Comparison of ENCODE assay signal across 1 cellular context in the genomic region with DNA sequence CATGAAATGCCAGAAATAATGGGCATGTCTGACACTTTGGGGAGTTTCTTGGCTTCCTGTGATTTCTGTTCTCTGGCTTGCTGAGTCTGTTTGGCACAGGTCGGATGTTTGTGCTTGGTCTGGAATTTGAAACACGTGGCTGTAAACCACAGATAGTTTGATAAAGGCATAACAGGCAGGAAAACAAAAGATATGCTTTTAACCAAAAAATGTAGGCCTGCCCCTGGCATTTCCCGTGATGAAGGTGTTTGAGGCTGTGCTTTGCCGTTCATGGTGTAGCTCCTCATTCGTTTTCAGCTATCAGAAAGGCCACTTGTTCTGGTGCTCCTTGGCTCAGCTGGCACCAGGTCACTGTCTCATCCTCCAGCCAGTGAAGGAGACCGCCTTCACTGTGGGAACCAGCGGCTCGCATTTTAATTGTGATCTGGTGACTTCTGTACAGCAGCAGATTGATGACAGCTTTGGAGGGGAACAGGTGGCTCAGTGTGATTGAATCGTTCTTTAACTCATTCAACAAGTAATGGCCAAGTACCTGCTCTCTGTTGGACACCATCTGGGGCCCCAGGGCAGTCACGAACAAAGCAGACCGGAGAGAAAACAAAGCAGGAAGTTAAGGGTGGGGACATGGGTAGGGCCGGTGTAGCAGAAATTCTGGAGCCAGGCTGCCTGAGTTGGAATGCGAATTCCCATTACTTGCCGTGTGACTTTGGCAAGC.
A peak's percentile ranks its signal among the peaks of the same experiment; 100 is the strongest.
TF ChIP-seq lines count a peak whose summit lies in the region.

No MANE protein-coding gene starts in this region.

TF ChIP-seq in HepG2, 621 proteins besides CTCF, POLR2A, EP300 and RAD21 (continued from another document and continues in another):
- TF ChIP-seq, protein P1, sequence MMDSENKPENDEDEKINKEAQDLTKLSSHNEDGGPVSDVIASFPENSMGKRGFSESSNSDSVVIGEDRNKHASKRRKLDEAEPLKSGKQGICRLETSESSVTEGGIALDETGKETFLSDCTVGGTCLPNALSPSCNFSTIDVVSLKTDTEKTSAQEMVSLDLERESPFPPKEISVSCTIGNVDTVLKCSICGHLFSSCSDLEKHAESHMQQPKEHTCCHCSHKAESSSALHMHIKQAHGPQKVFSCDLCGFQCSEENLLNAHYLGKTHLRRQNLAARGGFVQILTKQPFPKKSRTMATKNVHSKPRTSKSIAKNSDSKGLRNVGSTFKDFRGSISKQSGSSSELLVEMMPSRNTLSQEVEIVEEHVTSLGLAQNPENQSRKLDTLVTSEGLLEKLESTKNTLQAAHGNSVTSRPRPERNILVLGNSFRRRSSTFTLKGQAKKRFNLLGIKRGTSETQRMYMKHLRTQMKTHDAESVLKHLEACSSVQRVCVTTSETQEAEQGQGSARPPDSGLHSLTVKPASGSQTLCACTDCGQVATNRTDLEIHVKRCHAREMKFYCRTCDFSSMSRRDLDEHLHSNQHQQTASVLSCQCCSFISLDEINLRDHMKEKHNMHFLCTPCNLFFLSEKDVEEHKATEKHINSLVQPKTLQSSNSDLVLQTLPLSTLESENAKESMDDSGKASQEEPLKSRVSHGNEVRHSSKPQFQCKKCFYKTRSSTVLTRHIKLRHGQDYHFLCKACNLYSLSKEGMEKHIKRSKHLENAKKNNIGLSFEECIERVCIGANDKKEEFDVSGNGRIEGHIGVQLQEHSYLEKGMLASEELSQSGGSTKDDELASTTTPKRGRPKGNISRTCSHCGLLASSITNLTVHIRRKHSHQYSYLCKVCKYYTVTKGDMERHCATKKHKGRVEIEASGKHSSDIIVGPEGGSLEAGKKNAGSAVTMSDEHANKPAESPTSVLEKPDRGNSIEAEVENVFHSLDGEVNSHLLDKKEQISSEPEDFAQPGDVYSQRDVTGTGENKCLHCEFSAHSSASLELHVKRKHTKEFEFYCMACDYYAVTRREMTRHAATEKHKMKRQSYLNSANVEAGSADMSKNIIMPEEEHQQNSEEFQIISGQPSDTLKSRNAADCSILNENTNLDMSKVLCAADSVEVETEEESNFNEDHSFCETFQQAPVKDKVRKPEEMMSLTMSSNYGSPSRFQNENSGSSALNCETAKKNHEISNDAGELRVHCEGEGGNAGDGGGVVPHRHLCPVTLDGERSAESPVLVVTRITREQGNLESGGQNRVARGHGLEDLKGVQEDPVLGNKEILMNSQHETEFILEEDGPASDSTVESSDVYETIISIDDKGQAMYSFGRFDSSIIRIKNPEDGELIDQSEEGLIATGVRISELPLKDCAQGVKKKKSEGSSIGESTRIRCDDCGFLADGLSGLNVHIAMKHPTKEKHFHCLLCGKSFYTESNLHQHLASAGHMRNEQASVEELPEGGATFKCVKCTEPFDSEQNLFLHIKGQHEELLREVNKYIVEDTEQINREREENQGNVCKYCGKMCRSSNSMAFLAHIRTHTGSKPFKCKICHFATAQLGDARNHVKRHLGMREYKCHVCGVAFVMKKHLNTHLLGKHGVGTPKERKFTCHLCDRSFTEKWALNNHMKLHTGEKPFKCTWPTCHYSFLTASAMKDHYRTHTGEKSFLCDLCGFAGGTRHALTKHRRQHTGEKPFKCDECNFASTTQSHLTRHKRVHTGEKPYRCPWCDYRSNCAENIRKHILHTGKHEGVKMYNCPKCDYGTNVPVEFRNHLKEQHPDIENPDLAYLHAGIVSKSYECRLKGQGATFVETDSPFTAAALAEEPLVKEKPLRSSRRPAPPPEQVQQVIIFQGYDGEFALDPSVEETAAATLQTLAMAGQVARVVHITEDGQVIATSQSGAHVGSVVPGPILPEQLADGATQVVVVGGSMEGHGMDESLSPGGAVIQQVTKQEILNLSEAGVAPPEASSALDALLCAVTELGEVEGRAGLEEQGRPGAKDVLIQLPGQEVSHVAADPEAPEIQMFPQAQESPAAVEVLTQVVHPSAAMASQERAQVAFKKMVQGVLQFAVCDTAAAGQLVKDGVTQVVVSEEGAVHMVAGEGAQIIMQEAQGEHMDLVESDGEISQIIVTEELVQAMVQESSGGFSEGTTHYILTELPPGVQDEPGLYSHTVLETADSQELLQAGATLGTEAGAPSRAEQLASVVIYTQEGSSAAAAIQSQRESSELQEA (CRISPR knock-in tag; IDR thresholded peaks at IDR 0.05; ENCODE audit: not compliant biosample characterization), result no peak
- TF ChIP-seq, protein P2, sequence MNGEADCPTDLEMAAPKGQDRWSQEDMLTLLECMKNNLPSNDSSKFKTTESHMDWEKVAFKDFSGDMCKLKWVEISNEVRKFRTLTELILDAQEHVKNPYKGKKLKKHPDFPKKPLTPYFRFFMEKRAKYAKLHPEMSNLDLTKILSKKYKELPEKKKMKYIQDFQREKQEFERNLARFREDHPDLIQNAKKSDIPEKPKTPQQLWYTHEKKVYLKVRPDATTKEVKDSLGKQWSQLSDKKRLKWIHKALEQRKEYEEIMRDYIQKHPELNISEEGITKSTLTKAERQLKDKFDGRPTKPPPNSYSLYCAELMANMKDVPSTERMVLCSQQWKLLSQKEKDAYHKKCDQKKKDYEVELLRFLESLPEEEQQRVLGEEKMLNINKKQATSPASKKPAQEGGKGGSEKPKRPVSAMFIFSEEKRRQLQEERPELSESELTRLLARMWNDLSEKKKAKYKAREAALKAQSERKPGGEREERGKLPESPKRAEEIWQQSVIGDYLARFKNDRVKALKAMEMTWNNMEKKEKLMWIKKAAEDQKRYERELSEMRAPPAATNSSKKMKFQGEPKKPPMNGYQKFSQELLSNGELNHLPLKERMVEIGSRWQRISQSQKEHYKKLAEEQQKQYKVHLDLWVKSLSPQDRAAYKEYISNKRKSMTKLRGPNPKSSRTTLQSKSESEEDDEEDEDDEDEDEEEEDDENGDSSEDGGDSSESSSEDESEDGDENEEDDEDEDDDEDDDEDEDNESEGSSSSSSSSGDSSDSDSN (CRISPR knock-in tag; IDR thresholded peaks at IDR 0.05), result peak; percentile 8; the same call in 1 of the 2 replicates
- TF ChIP-seq, protein P3, sequence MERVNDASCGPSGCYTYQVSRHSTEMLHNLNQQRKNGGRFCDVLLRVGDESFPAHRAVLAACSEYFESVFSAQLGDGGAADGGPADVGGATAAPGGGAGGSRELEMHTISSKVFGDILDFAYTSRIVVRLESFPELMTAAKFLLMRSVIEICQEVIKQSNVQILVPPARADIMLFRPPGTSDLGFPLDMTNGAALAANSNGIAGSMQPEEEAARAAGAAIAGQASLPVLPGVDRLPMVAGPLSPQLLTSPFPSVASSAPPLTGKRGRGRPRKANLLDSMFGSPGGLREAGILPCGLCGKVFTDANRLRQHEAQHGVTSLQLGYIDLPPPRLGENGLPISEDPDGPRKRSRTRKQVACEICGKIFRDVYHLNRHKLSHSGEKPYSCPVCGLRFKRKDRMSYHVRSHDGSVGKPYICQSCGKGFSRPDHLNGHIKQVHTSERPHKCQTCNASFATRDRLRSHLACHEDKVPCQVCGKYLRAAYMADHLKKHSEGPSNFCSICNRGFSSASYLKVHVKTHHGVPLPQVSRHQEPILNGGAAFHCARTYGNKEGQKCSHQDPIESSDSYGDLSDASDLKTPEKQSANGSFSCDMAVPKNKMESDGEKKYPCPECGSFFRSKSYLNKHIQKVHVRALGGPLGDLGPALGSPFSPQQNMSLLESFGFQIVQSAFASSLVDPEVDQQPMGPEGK (CRISPR knock-in tag; IDR thresholded peaks at IDR 0.05), result no peak
- TF ChIP-seq, protein P4, sequence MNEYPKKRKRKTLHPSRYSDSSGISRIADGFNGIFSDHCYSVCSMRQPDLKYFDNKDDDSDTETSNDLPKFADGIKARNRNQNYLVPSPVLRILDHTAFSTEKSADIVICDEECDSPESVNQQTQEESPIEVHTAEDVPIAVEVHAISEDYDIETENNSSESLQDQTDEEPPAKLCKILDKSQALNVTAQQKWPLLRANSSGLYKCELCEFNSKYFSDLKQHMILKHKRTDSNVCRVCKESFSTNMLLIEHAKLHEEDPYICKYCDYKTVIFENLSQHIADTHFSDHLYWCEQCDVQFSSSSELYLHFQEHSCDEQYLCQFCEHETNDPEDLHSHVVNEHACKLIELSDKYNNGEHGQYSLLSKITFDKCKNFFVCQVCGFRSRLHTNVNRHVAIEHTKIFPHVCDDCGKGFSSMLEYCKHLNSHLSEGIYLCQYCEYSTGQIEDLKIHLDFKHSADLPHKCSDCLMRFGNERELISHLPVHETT (CRISPR knock-in tag; conservative IDR thresholded peaks at IDR 0.05), result 0 out of 2 replicates have a peak, but pooled peaks have one; percentile 32
- peak; percentile 29; the same call in 1 of the 2 replicates for TF ChIP-seq ZFX (CRISPR knock-in tag; IDR thresholded peaks at IDR 0.05; ENCODE audit: low read depth)
- TF ChIP-seq, protein P5, sequence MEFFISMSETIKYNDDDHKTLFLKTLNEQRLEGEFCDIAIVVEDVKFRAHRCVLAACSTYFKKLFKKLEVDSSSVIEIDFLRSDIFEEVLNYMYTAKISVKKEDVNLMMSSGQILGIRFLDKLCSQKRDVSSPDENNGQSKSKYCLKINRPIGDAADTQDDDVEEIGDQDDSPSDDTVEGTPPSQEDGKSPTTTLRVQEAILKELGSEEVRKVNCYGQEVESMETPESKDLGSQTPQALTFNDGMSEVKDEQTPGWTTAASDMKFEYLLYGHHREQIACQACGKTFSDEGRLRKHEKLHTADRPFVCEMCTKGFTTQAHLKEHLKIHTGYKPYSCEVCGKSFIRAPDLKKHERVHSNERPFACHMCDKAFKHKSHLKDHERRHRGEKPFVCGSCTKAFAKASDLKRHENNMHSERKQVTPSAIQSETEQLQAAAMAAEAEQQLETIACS (CRISPR knock-in tag; IDR thresholded peaks at IDR 0.05), result no peak
- TF ChIP-seq SALL1 (CRISPR knock-in tag; IDR thresholded peaks at IDR 0.05), result peak; percentile 78
- no peak for TF ChIP-seq STAG1 (CRISPR knock-in tag; IDR thresholded peaks at IDR 0.05)
- peak; percentile 92 for TF ChIP-seq TEAD3 (CRISPR knock-in tag; optimal IDR thresholded peaks at IDR 0.05; ENCODE audit: borderline replicate concordance)
- TF ChIP-seq, protein P6, sequence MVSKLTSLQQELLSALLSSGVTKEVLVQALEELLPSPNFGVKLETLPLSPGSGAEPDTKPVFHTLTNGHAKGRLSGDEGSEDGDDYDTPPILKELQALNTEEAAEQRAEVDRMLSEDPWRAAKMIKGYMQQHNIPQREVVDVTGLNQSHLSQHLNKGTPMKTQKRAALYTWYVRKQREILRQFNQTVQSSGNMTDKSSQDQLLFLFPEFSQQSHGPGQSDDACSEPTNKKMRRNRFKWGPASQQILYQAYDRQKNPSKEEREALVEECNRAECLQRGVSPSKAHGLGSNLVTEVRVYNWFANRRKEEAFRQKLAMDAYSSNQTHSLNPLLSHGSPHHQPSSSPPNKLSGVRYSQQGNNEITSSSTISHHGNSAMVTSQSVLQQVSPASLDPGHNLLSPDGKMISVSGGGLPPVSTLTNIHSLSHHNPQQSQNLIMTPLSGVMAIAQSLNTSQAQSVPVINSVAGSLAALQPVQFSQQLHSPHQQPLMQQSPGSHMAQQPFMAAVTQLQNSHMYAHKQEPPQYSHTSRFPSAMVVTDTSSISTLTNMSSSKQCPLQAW (CRISPR knock-in tag; IDR thresholded peaks at IDR 0.05), result no peak; the same call in none of the 2 replicates
- no peak for TF ChIP-seq SOX13 (IDR thresholded peaks at IDR 0.05)
- peak in 1 of 2 experiments; percentile 81; a peak in 2 of 4 replicates for TF ChIP-seq SOX13 (CRISPR knock-in tag; conservative IDR thresholded peaks at IDR 0.05 in 1 of 2, IDR thresholded peaks at IDR 0.05 in 1 of 2)
- TF ChIP-seq, protein P7, sequence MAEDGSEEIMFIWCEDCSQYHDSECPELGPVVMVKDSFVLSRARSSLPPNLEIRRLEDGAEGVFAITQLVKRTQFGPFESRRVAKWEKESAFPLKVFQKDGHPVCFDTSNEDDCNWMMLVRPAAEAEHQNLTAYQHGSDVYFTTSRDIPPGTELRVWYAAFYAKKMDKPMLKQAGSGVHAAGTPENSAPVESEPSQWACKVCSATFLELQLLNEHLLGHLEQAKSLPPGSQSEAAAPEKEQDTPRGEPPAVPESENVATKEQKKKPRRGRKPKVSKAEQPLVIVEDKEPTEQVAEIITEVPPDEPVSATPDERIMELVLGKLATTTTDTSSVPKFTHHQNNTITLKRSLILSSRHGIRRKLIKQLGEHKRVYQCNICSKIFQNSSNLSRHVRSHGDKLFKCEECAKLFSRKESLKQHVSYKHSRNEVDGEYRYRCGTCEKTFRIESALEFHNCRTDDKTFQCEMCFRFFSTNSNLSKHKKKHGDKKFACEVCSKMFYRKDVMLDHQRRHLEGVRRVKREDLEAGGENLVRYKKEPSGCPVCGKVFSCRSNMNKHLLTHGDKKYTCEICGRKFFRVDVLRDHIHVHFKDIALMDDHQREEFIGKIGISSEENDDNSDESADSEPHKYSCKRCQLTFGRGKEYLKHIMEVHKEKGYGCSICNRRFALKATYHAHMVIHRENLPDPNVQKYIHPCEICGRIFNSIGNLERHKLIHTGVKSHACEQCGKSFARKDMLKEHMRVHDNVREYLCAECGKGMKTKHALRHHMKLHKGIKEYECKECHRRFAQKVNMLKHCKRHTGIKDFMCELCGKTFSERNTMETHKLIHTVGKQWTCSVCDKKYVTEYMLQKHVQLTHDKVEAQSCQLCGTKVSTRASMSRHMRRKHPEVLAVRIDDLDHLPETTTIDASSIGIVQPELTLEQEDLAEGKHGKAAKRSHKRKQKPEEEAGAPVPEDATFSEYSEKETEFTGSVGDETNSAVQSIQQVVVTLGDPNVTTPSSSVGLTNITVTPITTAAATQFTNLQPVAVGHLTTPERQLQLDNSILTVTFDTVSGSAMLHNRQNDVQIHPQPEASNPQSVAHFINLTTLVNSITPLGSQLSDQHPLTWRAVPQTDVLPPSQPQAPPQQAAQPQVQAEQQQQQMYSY (CRISPR knock-in tag; IDR thresholded peaks at IDR 0.05), result peak; percentile 85
- TF ChIP-seq NR2F6 (IDR thresholded peaks at IDR 0.05), result no peak
- no peak for TF ChIP-seq NR2F6 (CRISPR knock-in tag; IDR thresholded peaks at IDR 0.05)
- peak; percentile 80; the same call in 1 of the 2 replicates for TF ChIP-seq ETV5 (CRISPR knock-in tag; IDR thresholded peaks at IDR 0.05; ENCODE audit: borderline replicate concordance)
- TF ChIP-seq, protein P8, sequence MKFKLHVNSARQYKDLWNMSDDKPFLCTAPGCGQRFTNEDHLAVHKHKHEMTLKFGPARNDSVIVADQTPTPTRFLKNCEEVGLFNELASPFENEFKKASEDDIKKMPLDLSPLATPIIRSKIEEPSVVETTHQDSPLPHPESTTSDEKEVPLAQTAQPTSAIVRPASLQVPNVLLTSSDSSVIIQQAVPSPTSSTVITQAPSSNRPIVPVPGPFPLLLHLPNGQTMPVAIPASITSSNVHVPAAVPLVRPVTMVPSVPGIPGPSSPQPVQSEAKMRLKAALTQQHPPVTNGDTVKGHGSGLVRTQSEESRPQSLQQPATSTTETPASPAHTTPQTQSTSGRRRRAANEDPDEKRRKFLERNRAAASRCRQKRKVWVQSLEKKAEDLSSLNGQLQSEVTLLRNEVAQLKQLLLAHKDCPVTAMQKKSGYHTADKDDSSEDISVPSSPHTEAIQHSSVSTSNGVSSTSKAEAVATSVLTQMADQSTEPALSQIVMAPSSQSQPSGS (CRISPR knock-in tag; IDR thresholded peaks at IDR 0.05), result 0 out of 2 replicates have a peak, but pooled peaks have one; percentile 16
- peak; percentile 77; the same call in 1 of the 2 replicates for TF ChIP-seq ZNF792 (CRISPR knock-in tag; IDR thresholded peaks at IDR 0.05)
- TF ChIP-seq NCOA2 (CRISPR knock-in tag; IDR thresholded peaks at IDR 0.05), result peak; percentile 58; the same call in 1 of the 2 replicates
- no peak for TF ChIP-seq ZNF878 (CRISPR knock-in tag; IDR thresholded peaks at IDR 0.05)
- TF ChIP-seq KLF9 (CRISPR knock-in tag; IDR thresholded peaks at IDR 0.05; ENCODE audit: low read depth), result no peak
- TF ChIP-seq, protein P9, sequence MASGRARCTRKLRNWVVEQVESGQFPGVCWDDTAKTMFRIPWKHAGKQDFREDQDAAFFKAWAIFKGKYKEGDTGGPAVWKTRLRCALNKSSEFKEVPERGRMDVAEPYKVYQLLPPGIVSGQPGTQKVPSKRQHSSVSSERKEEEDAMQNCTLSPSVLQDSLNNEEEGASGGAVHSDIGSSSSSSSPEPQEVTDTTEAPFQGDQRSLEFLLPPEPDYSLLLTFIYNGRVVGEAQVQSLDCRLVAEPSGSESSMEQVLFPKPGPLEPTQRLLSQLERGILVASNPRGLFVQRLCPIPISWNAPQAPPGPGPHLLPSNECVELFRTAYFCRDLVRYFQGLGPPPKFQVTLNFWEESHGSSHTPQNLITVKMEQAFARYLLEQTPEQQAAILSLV (CRISPR knock-in tag; IDR thresholded peaks at IDR 0.05; ENCODE audit: borderline replicate concordance), result no peak
- peak; percentile 32; the same call in 1 of the 2 replicates for TF ChIP-seq HMG20A (CRISPR knock-in tag; IDR thresholded peaks at IDR 0.05; ENCODE audit: borderline replicate concordance)
